Comparison of ENCODE assay signal across 7 cellular contexts in genomic region chr13:40974460-40975407, GRCh38. TPM values are rescaled to one million over a fixed set of nuclear protein-coding genes. Genes with fewer than 3 reads are reported as not detected.
DNase-seq lines count a peak whose midpoint lies in the region; ATAC-seq and TF ChIP-seq lines count a peak whose summit lies in the region.

No MANE protein-coding gene starts in this region.

- peaks cover 42% of the 10 kb centered on the region for H3F3A ChIP-seq in SU-DHL-6 (ENCODE audit: insufficient read depth)

- H3K4me1 Mint-ChIP-seq in natural killer cell treated with Interleukin-12 subunit alpha and Interleukin-12 subunit beta and Interleukin-15 and Interleukin-18, amount 100 ng/mL, for 72 hours (ENCODE audit: low read depth in 2 of 2): peaks cover 66 to 83% of the 10 kb centered on the region in 2 donors

- H3K4me3 ChIP-seq in SU-DHL-6 (ENCODE audit: insufficient read depth, low read length, poor library complexity, severe bottlenecking): peak overlapping the region; percentile 43
- no peak overlapping the region for H3K4me3 ChIP-seq in epithelial cell of proximal tubule (ENCODE audit: low read depth, low read length)

- no peaks in the 10 kb centered on the region for H3K9me3 ChIP-seq in SU-DHL-6 (ENCODE audit: insufficient read depth, low read length)

- TF ChIP-seq CTCF in SU-DHL-6 (IDR thresholded peaks at IDR 0.05; ENCODE audit: insufficient read depth, low read length, poor library complexity, severe bottlenecking) (peak; percentile 57), epithelial cell of proximal tubule (conservative IDR thresholded peaks at IDR 0.05; ENCODE audit: low read depth, low read length) (peak; percentile 56)

- H2AFZ ChIP-seq in SU-DHL-6 (ENCODE audit: low read depth, low read length, severe bottlenecking): no peak overlapping the region

- peak overlapping the region; percentile 95 for H3K4me3 Mint-ChIP-seq in natural killer cell treated with Interleukin-12 subunit alpha and Interleukin-12 subunit beta and Interleukin-15 and Interleukin-18, amount 100 ng/mL, for 72 hours

- peaks cover 86% of the 10 kb centered on the region for H4K20me1 ChIP-seq in SU-DHL-6 (ENCODE audit: low read depth, low read length)

- DNase-seq in GF-D8 (lab: John Stamatoyannopoulos, UW) (peak; percentile 94), epithelial cell of proximal tubule (ENCODE audit: low read depth) (peak; percentile 41)
- DNase-seq in natural killer cell treated with Interleukin-12 subunit alpha and Interleukin-12 subunit beta and Interleukin-15 and Interleukin-18, amount 100 ng/mL, for 72 hours (ENCODE audit: low spot score): no peak
- DNase-seq in stimulated activated CD8-positive, alpha-beta memory T cell treated with anti-CD3 and anti-CD28 coated beads, Interleukin-4, amount 100 ng/mL, for 48 hours: no peak

- H3K9me2 ChIP-seq in SU-DHL-6 (replicated peaks; ENCODE audit: insufficient read depth, low read length): no peaks in the 10 kb centered on the region

- H3K9ac ChIP-seq in SU-DHL-6 (ENCODE audit: low read length): peak overlapping the region; percentile 8; the same call in 1 of the 2 replicates

- no peaks in the 10 kb centered on the region for H3K27me3 ChIP-seq in SU-DHL-6 (ENCODE audit: low read length)

- peak overlapping the region; percentile 99 for H3K4me2 ChIP-seq in SU-DHL-6 (ENCODE audit: low read depth, low read length, poor library complexity, severe bottlenecking)

- H3K27ac Mint-ChIP-seq in natural killer cell treated with Interleukin-12 subunit alpha and Interleukin-12 subunit beta and Interleukin-15 and Interleukin-18, amount 100 ng/mL, for 72 hours: peak overlapping the region; percentile 95 to 100

- ATAC-seq in GM21381 (IDR thresholded peaks at IDR 0.05; ENCODE audit: unreplicated experiment): peak; percentile 61
- peak; percentile 36 for ATAC-seq in HG03575 (IDR thresholded peaks at IDR 0.05; ENCODE audit: extremely low read depth, insufficient number of reproducible peaks, low FRiP score, unreplicated experiment)
- ATAC-seq in natural killer cell treated with Interleukin-12 subunit alpha and Interleukin-12 subunit beta and Interleukin-15 and Interleukin-18, amount 100 ng/mL, for 72 hours: peak; percentile 83 to 84

- H3K36me3 ChIP-seq in SU-DHL-6 (ENCODE audit: low read length): peaks cover 40% of the 10 kb centered on the region

- H3K79me2 ChIP-seq in SU-DHL-6 (ENCODE audit: insufficient read depth, low read length): peaks cover 100% of the 10 kb centered on the region

- no peaks in the 10 kb centered on the region for H3K9me3 Mint-ChIP-seq in natural killer cell treated with Interleukin-12 subunit alpha and Interleukin-12 subunit beta and Interleukin-15 and Interleukin-18, amount 100 ng/mL, for 72 hours

- no peaks in the 10 kb centered on the region for H3K27me3 Mint-ChIP-seq in natural killer cell treated with Interleukin-12 subunit alpha and Interleukin-12 subunit beta and Interleukin-15 and Interleukin-18, amount 100 ng/mL, for 72 hours

- H3K27ac ChIP-seq in SU-DHL-6 (ENCODE audit: low read depth, low read length): peak overlapping the region; percentile 94

- H3K36me3 Mint-ChIP-seq in natural killer cell treated with Interleukin-12 subunit alpha and Interleukin-12 subunit beta and Interleukin-15 and Interleukin-18, amount 100 ng/mL, for 72 hours: no peaks in the 10 kb centered on the region

RNA-seq across cellular contexts. Expression of gene ELF1, which starts 44.4 kb away (rescaled TPM):
- total RNA-seq in epithelial cell of proximal tubule: 19.5 and 28.5 TPM in 2 replicates
- 10 to 100 TPM; 61.8 to 86.1 TPM for total RNA-seq in natural killer cell treated with Interleukin-12 subunit alpha and Interleukin-12 subunit beta and Interleukin-15 and Interleukin-18, amount 100 ng/mL, for 72 hours

Comparison
In these comparisons a context has a peak if more than half of its experiments do, and no peak if none do; other contexts are left out.
1. DNase-seq: peak in GF-D8 (single experiment) and epithelial cell of proximal tubule (single experiment); none in natural killer cell treated with Interleukin-12 subunit alpha and Interleukin-12 subunit beta and Interleukin-15 and Interleukin-18, amount 100 ng/mL, for 72 hours (single experiment) and stimulated activated CD8-positive, alpha-beta memory T cell treated with anti-CD3 and anti-CD28 coated beads, Interleukin-4, amount 100 ng/mL, for 48 hours (single experiment).
2. Peak in every context shown above with its lines, with median percentiles within 50 percentile points of each other: ATAC-seq.